In genomic region chr6:106051241-106051640, GRCh38 we compare ENCODE assay signal across 1 cellular context.
TF ChIP-seq lines count a peak whose summit lies in the region.

No MANE protein-coding gene starts in this region.

TF ChIP-seq in GM23338, 12 proteins besides CTCF, POLR2A, EP300 and RAD21 (continued from another document):
- TF ChIP-seq ZNF462 (CRISPR knock-in tag; IDR thresholded peaks at IDR 0.05) = peak; percentile 80; the same call in 1 of the 2 replicates
- no peak for TF ChIP-seq EZH2phosphoT487 (IDR thresholded peaks at IDR 0.05; ENCODE audit: unreplicated experiment)
